8 cellular contexts compared by ENCODE assay signal in the genomic region with DNA sequence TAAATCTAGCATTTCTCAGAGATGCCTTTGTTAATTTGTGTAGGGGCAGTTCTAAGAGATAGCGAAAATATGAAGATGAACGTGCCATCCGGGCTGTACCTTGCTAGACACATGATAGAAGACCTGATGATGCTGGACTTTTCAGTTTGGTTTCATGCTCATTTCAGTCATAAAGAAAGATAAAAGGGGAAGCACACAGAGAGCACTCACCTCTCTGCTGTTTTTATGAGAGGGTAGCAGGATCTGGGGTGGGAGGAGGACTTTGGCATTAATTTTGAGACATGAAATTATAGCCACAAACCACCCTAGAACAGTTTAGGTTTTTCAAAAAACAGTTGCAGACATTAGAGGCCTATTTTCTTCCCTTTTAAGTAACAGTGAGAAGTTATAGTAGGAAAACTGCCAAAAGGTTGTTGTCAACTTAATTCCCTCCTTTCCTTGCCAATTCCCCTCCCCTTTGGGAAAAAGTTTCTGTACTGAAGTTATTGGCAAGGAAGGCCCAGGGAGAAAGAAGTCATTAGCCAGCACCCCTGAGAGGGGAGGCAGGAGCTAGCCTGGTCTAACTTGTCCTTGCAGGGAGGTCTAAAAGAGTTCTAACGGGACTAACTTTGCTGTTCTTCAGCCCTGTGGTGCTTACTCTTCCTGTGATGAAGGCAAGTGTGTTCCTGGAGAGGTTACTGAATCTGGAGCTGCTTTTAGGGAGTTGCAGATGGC. TPM values are rescaled to one million over a fixed set of nuclear protein-coding genes. Genes with fewer than 3 reads are reported as not detected.
A peak's percentile ranks its signal among the peaks of the same experiment; 100 is the strongest.
DNase-seq lines count a peak whose midpoint lies in the region; ATAC-seq and TF ChIP-seq lines count a peak whose summit lies in the region.

No MANE protein-coding gene starts in this region.

- H3K9me2 ChIP-seq in Loucy (replicated peaks; ENCODE audit: low read depth, low read length): no peaks in the 10 kb centered on the region

- H3K27me3 ChIP-seq in Loucy (ENCODE audit: insufficient read depth, low read length, poor library complexity, severe bottlenecking) (no peaks in the 10 kb centered on the region), fibroblast of lung (ENCODE audit: control insufficient read depth, insufficient read depth, low read length) (no peaks in the 10 kb centered on the region), stomach (no peaks in the 10 kb centered on the region), foreskin keratinocyte (no peaks in the 10 kb centered on the region)

- H3K79me2 ChIP-seq in Loucy (ENCODE audit: insufficient read depth, low read length): no peaks in the 10 kb centered on the region
- peaks cover 26% of the 10 kb centered on the region for H3K79me2 ChIP-seq in fibroblast of lung (ENCODE audit: control insufficient read depth, insufficient read depth, low read length)

- DNase-seq in GM13977 (ENCODE audit: low spot score): peak; percentile 67
- DNase-seq in fibroblast of lung (ENCODE audit: low read depth in 2 of 2): peak; percentile 53 to 59
- DNase-seq in stomach: no peak
- no peak for DNase-seq in mesenteric fat pad (ENCODE audit: low spot score)
- no peak for DNase-seq in NCI-H2107 treated with DMSO at 0.1 percent for 48 hours (lab: John Stamatoyannopoulos, UW; ENCODE audit: unreplicated experiment)
- no peak for DNase-seq in foreskin keratinocyte

- no peak overlapping the region for H3K9ac ChIP-seq in Loucy (ENCODE audit: low read depth, low read length, poor library complexity, severe bottlenecking)
- H3K9ac ChIP-seq in fibroblast of lung (ENCODE audit: insufficient read depth, low read length): no peak overlapping the region

- H3K4me1 ChIP-seq in Loucy (ENCODE audit: insufficient read depth, low read length, poor library complexity, severe bottlenecking) (peaks cover 7% of the 10 kb centered on the region), fibroblast of lung (ENCODE audit: control insufficient read depth, extremely low read depth, insufficient read depth, low read length) (no peaks in the 10 kb centered on the region), stomach (peaks cover 21 to 43% (median 33%) of the 10 kb centered on the region in 4 donors), foreskin keratinocyte (peaks cover 15% of the 10 kb centered on the region)

- in situ Hi-C loops in GM13977 (cut with MboI; ENCODE audit: low pct_unique_long_range_greater_than_20kb, low sequenced_read_pairs, unreplicated experiment): no loop called here

- H3F3A ChIP-seq in Loucy (ENCODE audit: low read depth): no peaks in the 10 kb centered on the region

- no peaks in the 10 kb centered on the region for H3K9me3 ChIP-seq in Loucy (ENCODE audit: insufficient read depth, low read depth, low read length)
- H3K9me3 ChIP-seq in fibroblast of lung (ENCODE audit: control insufficient read depth, insufficient read depth, low read depth, low read length): no peaks in the 10 kb centered on the region
- no peaks in the 10 kb centered on the region for H3K9me3 ChIP-seq in stomach

- TF ChIP-seq POLR2A in stomach (IDR thresholded peaks at IDR 0.05): no peak

- intact Hi-C loops in stomach (cut with DNase I; ENCODE audit: low total_unique reads): no loop called here

- H3K4me3 ChIP-seq in Loucy (ENCODE audit: low read length, poor library complexity, severe bottlenecking): no peak overlapping the region
- peak overlapping the region in 1 of 4 experiments; percentile 81 for H3K4me3 ChIP-seq in fibroblast of lung (replicated peaks in 1 of 4; ENCODE audit: control extremely low read depth in 1 of 4, insufficient read depth in 1 of 4, low read depth in 3 of 4, low read length in 4 of 4)
- H3K4me3 ChIP-seq in stomach: no peak overlapping the region

- ATAC-seq in GM21576 (IDR thresholded peaks at IDR 0.05; ENCODE audit: unreplicated experiment) (peak; percentile 78), foreskin keratinocyte (no peak)

- no peak for TF ChIP-seq EP300 in stomach (IDR thresholded peaks at IDR 0.05)

- H3K36me3 ChIP-seq in Loucy (ENCODE audit: insufficient read depth, low read length) (no peaks in the 10 kb centered on the region), fibroblast of lung (ENCODE audit: control insufficient read depth, insufficient read depth, low read length) (no peaks in the 10 kb centered on the region), stomach (no peaks in the 10 kb centered on the region)

- H3K4me2 ChIP-seq in Loucy (ENCODE audit: low read depth, low read length, poor library complexity, severe bottlenecking): no peak overlapping the region
- peak overlapping the region; percentile 61 for H3K4me2 ChIP-seq in fibroblast of lung (ENCODE audit: extremely low read depth, insufficient read depth, low read length)

- H4K20me1 ChIP-seq in Loucy (ENCODE audit: insufficient read depth, low read length, poor library complexity, severe bottlenecking) (no peaks in the 10 kb centered on the region), fibroblast of lung (ENCODE audit: control insufficient read depth, extremely low read depth, insufficient read depth, low read length) (no peaks in the 10 kb centered on the region)

- H3K27ac ChIP-seq in fibroblast of lung (ENCODE audit: insufficient read depth, low read length): no peak overlapping the region
- peak overlapping the region; percentile 1 to 99 (median 58) for H3K27ac ChIP-seq in stomach
- no peak overlapping the region for H3K27ac ChIP-seq in foreskin keratinocyte

- WGBS in stomach, 5 donors: 39 to 56% (median 47%) methylated on average over 4 of the region's 4 CpGs

- no peak for TF ChIP-seq CTCF in GM13977 (IDR thresholded peaks at IDR 0.05; ENCODE audit: extremely low read depth, insufficient read depth, missing control alignments)
- no peak for TF ChIP-seq CTCF in Loucy (conservative IDR thresholded peaks at IDR 0.05; ENCODE audit: low read length)
- no peak for TF ChIP-seq CTCF in fibroblast of lung (conservative IDR thresholded peaks at IDR 0.05 in 1 of 2, IDR thresholded peaks at IDR 0.05 in 1 of 2; ENCODE audit: low read depth in 1 of 2, low read length in 2 of 2)
- no peak for TF ChIP-seq CTCF in stomach (IDR thresholded peaks at IDR 0.05)
- no peak for TF ChIP-seq CTCF in foreskin keratinocyte (conservative IDR thresholded peaks at IDR 0.05)

- peak overlapping the region; percentile 42 for H2AFZ ChIP-seq in Loucy (ENCODE audit: low read length)
- H2AFZ ChIP-seq in fibroblast of lung (ENCODE audit: low read length): no peak overlapping the region

RNA-seq across cellular contexts. Expression of a gene that starts 2.7 kb away (rescaled TPM):
- 17.5 and 20.0 TPM in 2 replicates for total RNA-seq in fibroblast of lung
- polyA plus RNA-seq in fibroblast of lung: 25.3 and 28.6 TPM in 2 replicates
- polyA plus RNA-seq in fibroblast of lung (2012): 16.7 and 17.3 TPM in 2 replicates
- polyA minus RNA-seq in fibroblast of lung (ENCODE audit: low replicate concordance): 5.9 and 13.9 TPM in 2 replicates
- 10 to 100 TPM in 4 of 5 donors, 1 to 10 TPM in 1; 7.5 to 49.0 (median 30.4) TPM for total RNA-seq in stomach
- polyA plus RNA-seq in stomach: 10 to 100 TPM; 10.1 to 13.1 (median 12.0) TPM
- 17.3 TPM for total RNA-seq in mesenteric fat pad
- total RNA-seq in foreskin keratinocyte: 15.4 and 15.6 TPM in 2 replicates
- 11.7 and 13.3 TPM in 2 replicates for polyA plus RNA-seq in foreskin keratinocyte

Comparison
In these comparisons a context has a peak if more than half of its experiments do, and no peak if none do; other contexts are left out.
1. DNase-seq: peak in GM13977 (single experiment) and fibroblast of lung (2 of 2); none in stomach (single experiment), mesenteric fat pad (single experiment), NCI-H2107 treated with DMSO at 0.1 percent for 48 hours (single experiment) and foreskin keratinocyte (0 of 2).
2. H3K27ac ChIP-seq: peak in stomach (5 of 5); none in fibroblast of lung (single experiment) and foreskin keratinocyte (single experiment).